1 cellular context compared by ENCODE assay signal in the genomic region with DNA sequence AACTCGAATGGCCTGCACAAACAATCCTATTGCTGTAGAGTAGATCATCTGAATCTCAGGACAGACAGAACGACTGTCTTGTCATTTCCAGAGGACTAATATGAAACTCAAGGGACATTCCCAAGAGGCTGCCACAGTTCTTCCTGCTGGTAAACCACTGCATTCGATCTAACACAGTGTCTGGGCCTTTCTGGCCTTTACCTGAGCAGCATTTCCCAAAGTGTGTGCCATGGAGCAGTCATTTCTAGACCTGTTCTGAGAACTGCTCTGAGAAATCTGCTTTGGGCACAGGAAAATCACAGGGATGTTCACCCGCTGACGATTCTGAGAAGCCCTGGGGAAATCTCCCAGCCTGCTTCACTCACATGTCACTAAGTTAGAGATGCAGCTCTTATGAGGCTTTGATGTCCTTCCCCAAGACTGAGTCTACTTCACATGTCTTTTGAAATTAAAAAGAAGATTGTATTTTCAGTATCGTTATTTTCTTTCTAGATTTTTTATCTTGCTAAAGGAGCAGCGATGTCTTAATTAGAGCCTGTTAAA.
TF ChIP-seq lines count a peak whose summit lies in the region.

No MANE protein-coding gene starts in this region.

TF ChIP-seq in HepG2, 621 proteins besides CTCF, POLR2A, EP300 and RAD21 (continued from another document):
- TF ChIP-seq U2AF1 (optimal IDR thresholded peaks at IDR 0.05; ENCODE audit: low read depth, low read length) (no peak), CSRNP1 (CRISPR knock-in tag; IDR thresholded peaks at IDR 0.05) (no peak), ZBTB21 (CRISPR knock-in tag; IDR thresholded peaks at IDR 0.05) (no peak), PHF21A (CRISPR knock-in tag; IDR thresholded peaks at IDR 0.05) (no peak), LBX2 (CRISPR knock-in tag; IDR thresholded peaks at IDR 0.05; ENCODE audit: borderline replicate concordance) (no peak), MTA3 (CRISPR knock-in tag; IDR thresholded peaks at IDR 0.05) (no peak), SSRP1 (CRISPR knock-in tag; IDR thresholded peaks at IDR 0.05) (no peak), PPARG (CRISPR knock-in tag; conservative IDR thresholded peaks at IDR 0.05) (no peak), ZNF136 (CRISPR knock-in tag; IDR thresholded peaks at IDR 0.05; ENCODE audit: low read depth) (no peak), ZNF274 (CRISPR knock-in tag; IDR thresholded peaks at IDR 0.05) (no peak), ZFP37 (CRISPR knock-in tag; IDR thresholded peaks at IDR 0.05; ENCODE audit: borderline replicate concordance) (no peak), BCL6 (CRISPR knock-in tag; IDR thresholded peaks at IDR 0.05) (no peak)
- TF ChIP-seq, protein P1, sequence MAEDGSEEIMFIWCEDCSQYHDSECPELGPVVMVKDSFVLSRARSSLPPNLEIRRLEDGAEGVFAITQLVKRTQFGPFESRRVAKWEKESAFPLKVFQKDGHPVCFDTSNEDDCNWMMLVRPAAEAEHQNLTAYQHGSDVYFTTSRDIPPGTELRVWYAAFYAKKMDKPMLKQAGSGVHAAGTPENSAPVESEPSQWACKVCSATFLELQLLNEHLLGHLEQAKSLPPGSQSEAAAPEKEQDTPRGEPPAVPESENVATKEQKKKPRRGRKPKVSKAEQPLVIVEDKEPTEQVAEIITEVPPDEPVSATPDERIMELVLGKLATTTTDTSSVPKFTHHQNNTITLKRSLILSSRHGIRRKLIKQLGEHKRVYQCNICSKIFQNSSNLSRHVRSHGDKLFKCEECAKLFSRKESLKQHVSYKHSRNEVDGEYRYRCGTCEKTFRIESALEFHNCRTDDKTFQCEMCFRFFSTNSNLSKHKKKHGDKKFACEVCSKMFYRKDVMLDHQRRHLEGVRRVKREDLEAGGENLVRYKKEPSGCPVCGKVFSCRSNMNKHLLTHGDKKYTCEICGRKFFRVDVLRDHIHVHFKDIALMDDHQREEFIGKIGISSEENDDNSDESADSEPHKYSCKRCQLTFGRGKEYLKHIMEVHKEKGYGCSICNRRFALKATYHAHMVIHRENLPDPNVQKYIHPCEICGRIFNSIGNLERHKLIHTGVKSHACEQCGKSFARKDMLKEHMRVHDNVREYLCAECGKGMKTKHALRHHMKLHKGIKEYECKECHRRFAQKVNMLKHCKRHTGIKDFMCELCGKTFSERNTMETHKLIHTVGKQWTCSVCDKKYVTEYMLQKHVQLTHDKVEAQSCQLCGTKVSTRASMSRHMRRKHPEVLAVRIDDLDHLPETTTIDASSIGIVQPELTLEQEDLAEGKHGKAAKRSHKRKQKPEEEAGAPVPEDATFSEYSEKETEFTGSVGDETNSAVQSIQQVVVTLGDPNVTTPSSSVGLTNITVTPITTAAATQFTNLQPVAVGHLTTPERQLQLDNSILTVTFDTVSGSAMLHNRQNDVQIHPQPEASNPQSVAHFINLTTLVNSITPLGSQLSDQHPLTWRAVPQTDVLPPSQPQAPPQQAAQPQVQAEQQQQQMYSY (CRISPR knock-in tag; IDR thresholded peaks at IDR 0.05), result no peak
- TF ChIP-seq, protein P2, sequence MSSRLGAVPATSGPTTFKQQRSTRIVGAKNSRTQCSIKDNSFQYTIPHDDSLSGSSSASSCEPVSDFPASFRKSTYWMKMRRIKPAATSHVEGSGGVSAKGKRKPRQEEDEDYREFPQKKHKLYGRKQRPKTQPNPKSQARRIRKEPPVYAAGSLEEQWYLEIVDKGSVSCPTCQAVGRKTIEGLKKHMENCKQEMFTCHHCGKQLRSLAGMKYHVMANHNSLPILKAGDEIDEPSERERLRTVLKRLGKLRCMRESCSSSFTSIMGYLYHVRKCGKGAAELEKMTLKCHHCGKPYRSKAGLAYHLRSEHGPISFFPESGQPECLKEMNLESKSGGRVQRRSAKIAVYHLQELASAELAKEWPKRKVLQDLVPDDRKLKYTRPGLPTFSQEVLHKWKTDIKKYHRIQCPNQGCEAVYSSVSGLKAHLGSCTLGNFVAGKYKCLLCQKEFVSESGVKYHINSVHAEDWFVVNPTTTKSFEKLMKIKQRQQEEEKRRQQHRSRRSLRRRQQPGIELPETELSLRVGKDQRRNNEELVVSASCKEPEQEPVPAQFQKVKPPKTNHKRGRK (CRISPR knock-in tag; IDR thresholded peaks at IDR 0.05), result no peak
- TF ChIP-seq, protein P3, sequence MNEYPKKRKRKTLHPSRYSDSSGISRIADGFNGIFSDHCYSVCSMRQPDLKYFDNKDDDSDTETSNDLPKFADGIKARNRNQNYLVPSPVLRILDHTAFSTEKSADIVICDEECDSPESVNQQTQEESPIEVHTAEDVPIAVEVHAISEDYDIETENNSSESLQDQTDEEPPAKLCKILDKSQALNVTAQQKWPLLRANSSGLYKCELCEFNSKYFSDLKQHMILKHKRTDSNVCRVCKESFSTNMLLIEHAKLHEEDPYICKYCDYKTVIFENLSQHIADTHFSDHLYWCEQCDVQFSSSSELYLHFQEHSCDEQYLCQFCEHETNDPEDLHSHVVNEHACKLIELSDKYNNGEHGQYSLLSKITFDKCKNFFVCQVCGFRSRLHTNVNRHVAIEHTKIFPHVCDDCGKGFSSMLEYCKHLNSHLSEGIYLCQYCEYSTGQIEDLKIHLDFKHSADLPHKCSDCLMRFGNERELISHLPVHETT (CRISPR knock-in tag; conservative IDR thresholded peaks at IDR 0.05), result no peak
- TF ChIP-seq, protein P4, sequence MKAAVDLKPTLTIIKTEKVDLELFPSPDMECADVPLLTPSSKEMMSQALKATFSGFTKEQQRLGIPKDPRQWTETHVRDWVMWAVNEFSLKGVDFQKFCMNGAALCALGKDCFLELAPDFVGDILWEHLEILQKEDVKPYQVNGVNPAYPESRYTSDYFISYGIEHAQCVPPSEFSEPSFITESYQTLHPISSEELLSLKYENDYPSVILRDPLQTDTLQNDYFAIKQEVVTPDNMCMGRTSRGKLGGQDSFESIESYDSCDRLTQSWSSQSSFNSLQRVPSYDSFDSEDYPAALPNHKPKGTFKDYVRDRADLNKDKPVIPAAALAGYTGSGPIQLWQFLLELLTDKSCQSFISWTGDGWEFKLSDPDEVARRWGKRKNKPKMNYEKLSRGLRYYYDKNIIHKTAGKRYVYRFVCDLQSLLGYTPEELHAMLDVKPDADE (CRISPR knock-in tag; IDR thresholded peaks at IDR 0.05), result no peak
